ENCODE assay signal across 21 cellular contexts in the genomic region with DNA sequence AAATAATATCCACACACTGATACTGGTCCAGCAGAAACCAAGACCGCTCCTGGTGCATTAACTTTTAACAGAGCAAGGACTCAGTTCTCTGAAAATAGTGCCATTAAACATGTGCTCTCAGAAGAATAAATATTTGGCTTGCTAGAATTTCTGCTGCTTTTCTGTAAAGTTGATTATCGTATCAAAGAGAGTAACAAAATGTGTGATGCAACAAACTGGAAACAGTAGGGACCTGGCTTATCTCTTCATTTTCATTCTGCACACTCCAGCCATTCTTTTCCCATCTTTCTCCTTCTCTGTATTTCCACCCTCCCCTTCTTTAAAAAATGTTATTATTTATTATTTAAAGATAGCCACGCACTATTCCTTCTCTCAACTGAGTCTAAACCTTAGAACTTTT. TPM values are rescaled to one million over a fixed set of nuclear protein-coding genes. Genes with fewer than 3 reads are reported as not detected.
"Had no signal": no experiment of that assay in that cellular context is flagged by ENCODE, and none has a peak within 500 bp of the region (broad histone marks: within the 10 kb centered on the region; RNA-seq: fewer than 3 reads in every experiment).

No MANE protein-coding gene starts in this region.

- H3K27me3 ChIP-seq: MG63 had no signal

- H3K36me3 ChIP-seq: MG63, SJSA1 had no signal

- ATAC-seq: HepG2 had no signal

- H3K9ac ChIP-seq: KMS-11 had no signal

- DNase-seq: NCI-H1092, NCI-H1105 treated with DMSO at 0.1 percent for 48 hours, NCI-H1436, NCI-H187, NCI-H2029, NCI-H2171 treated with DMSO at 0.1 percent for 48 hours, NCI-H2227 treated with DMSO at 0.1 percent for 48 hours, NCI-H446, NCI-H510A, NCI-H524 treated with DMSO at 0.1 percent for 48 hours, NCI-H69, NCI-H774, Right ventricle myocardium superior, RPMI8226, SIG-M5 had no signal

- H3K4me3 ChIP-seq: MG63, SJSA1, SK-N-MC had no signal

- H3K9me3 ChIP-seq: MG63, SJSA1 had no signal

- H3K4me1 ChIP-seq: SJSA1 had no signal

- H3K27ac ChIP-seq: KMS-11, SJSA1, SK-N-MC had no signal

- H3K4me2 ChIP-seq: KMS-11 had no signal

RNA-seq across cellular contexts. Expression of gene WT1, which starts 43.9 kb away (rescaled TPM):
- total RNA-seq: IMR-90, SJSA1 had no signal
